ENCODE assay signal across 8 cellular contexts in the genomic region with DNA sequence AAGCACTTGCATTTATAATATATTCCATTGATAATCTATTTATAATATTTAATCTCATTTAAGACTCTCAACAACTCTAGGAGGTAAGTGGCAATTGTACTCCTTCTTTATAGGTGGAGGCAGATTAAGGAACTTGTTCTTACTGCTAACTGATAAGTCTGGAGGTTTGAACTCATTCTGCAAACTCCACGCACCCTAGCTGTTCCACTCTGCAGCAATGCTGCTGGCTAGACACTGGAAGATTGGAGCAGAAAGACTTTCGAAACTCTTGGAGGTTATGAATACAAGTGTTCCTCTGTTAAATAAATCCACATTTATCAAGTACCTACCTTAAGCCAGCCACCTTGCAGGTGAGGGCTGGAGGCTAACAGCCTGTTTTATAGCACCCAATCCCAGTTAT. TPM values are rescaled to one million over a fixed set of nuclear protein-coding genes. Genes with fewer than 3 reads are reported as not detected.
DNase-seq lines count a peak whose midpoint lies in the region; ATAC-seq and TF ChIP-seq lines count a peak whose summit lies in the region.

No MANE protein-coding gene starts in this region.

- H3K4me3 ChIP-seq in heart right ventricle (peak overlapping the region; percentile 63 to 99 (median 90)), SJSA1 (peak overlapping the region; percentile 86), fibroblast of mammary gland (ENCODE audit: control insufficient read depth, low read depth, low read length) (peak overlapping the region; percentile 95), sigmoid colon (peak overlapping the region; percentile 80 to 98 (median 83))

- H3K27me3 ChIP-seq in heart right ventricle (no peaks in the 10 kb centered on the region), SJSA1 (replicated peaks) (no peaks in the 10 kb centered on the region), sigmoid colon (no peaks in the 10 kb centered on the region)

- peaks cover 0 to 38% (median 35%) of the 10 kb centered on the region in 9 donors for H3K4me1 ChIP-seq in heart right ventricle
- no peaks in the 10 kb centered on the region for H3K4me1 ChIP-seq in SJSA1 (replicated peaks)
- peaks cover 0 to 38% (median 31%) of the 10 kb centered on the region in 4 donors for H3K4me1 ChIP-seq in sigmoid colon

- no peak for TF ChIP-seq POLR2A in sigmoid colon (IDR thresholded peaks at IDR 0.05)

- H3K36me3 ChIP-seq in heart right ventricle, result no peaks in the 10 kb centered on the region
- peaks cover 13% of the 10 kb centered on the region for H3K36me3 ChIP-seq in SJSA1
- H3K36me3 ChIP-seq in sigmoid colon, result no peaks in the 10 kb centered on the region

- intact Hi-C loops in heart right ventricle (cut with DNase I) (no loop called here), left cardiac atrium (cut with DNase I) (no loop called here), sigmoid colon (cut with DNase I) (no loop called here)

- H3K27ac ChIP-seq in heart right ventricle (peak overlapping the region in 7 of 10 donors; percentile 91 to 97 (median 95)), SJSA1 (no peak overlapping the region; the same call in 1 of the 2 replicates), sigmoid colon (peak overlapping the region; percentile 87 to 99 (median 94))

- TF ChIP-seq EP300 in sigmoid colon (IDR thresholded peaks at IDR 0.05), result no peak

- DNase-seq in heart right ventricle, result no peak
- DNase-seq in left cardiac atrium, result no peak
- DNase-seq in SJSA1 (ENCODE audit: low read depth in 1 of 2, low spot score in 2 of 2), result no peak
- peak; percentile 18 for DNase-seq in fibroblast of mammary gland (ENCODE audit: low read depth)
- no peak for DNase-seq in sigmoid colon
- no peak for DNase-seq in kidney glomerular epithelial cell (lab: John Stamatoyannopoulos, UW)
- no peak for DNase-seq in middle frontal gyrus (ENCODE audit: extremely low spot score, low spot score)

- H3K9me3 ChIP-seq in heart right ventricle (no peaks in the 10 kb centered on the region), SJSA1 (replicated peaks) (no peaks in the 10 kb centered on the region), sigmoid colon (no peaks in the 10 kb centered on the region)

- ATAC-seq in heart right ventricle, result no peak
- no peak for ATAC-seq in left cardiac atrium
- no peak for ATAC-seq in HG02885 (IDR thresholded peaks at IDR 0.05; ENCODE audit: poor library complexity, unreplicated experiment)

- no peak for TF ChIP-seq CTCF in heart right ventricle (IDR thresholded peaks at IDR 0.05)
- no peak for TF ChIP-seq CTCF in fibroblast of mammary gland (conservative IDR thresholded peaks at IDR 0.05; ENCODE audit: control insufficient read depth, insufficient read depth, low read depth, low read length)
- TF ChIP-seq CTCF in sigmoid colon (IDR thresholded peaks at IDR 0.05), result no peak

- 80 to 94% methylated on average over 2 of the region's 2 CpGs for WGBS in heart right ventricle, 2 donors
- 20 to 60% methylated on average over 2 of the region's 2 CpGs for WGBS in sigmoid colon, 2 donors

RNA-seq across cellular contexts. Expression of gene HDAC2, which starts 0.8 kb away (rescaled TPM):
- total RNA-seq in heart right ventricle (10 to 100 TPM; 34.7 to 60.2 (median 46.2) TPM), left cardiac atrium (10 to 100 TPM; 42.8 to 59.4 TPM), sigmoid colon (10 to 100 TPM; 57.6 to 66.5 (median 64.7) TPM)
- polyA plus RNA-seq in heart right ventricle (10 to 100 TPM; 23.2 to 47.6 TPM), sigmoid colon (10 to 100 TPM; 44.4 to 71.7 (median 56.9) TPM)
- total RNA-seq in SJSA1 (2014; rRNA removed; shearing (Covaris generic)), result 87.3 and 98.4 TPM in 2 replicates
